8 cellular contexts compared by ENCODE assay signal in genomic region chr12:110744176-110744575, GRCh38. TPM values are rescaled to one million over a fixed set of nuclear protein-coding genes. Genes with fewer than 3 reads are reported as not detected.
DNase-seq lines count a peak whose midpoint lies in the region; ATAC-seq and TF ChIP-seq lines count a peak whose summit lies in the region.
"Had no signal": no experiment of that assay in that cellular context is flagged by ENCODE, and none has a peak within 500 bp of the region (broad histone marks: within the 10 kb centered on the region; RNA-seq: fewer than 3 reads in every experiment).

No MANE protein-coding gene starts in this region.

- intact Hi-C loops in testis (cut with DNase I; ENCODE audit: low total_unique reads) = no loop called here

- no peaks in the 10 kb centered on the region for H3K36me3 ChIP-seq in iPS DF 6.9 (ENCODE audit: control insufficient read depth, insufficient read depth, low read length)
- no peaks in the 10 kb centered on the region for H3K36me3 ChIP-seq in testis (ENCODE audit: low read depth, missing control alignments)
- H3K36me3 ChIP-seq: thyroid gland had no signal

- H3K4me1 ChIP-seq in iPS DF 6.9 (ENCODE audit: control insufficient read depth, insufficient read depth, low read length) (peaks cover 6% of the 10 kb centered on the region; the same call in 1 of the 2 replicates), testis (peaks cover 19% of the 10 kb centered on the region)

- no peaks in the 10 kb centered on the region for H3K27me3 ChIP-seq in iPS DF 6.9 (ENCODE audit: control insufficient read depth, insufficient read depth, low read length)
- H3K27me3 ChIP-seq in testis = no peaks in the 10 kb centered on the region
- H3K27me3 ChIP-seq: thyroid gland had no signal

- peak overlapping the region; percentile 90 for H3K27ac Mint-ChIP-seq in activated naive CD8-positive, alpha-beta T cell treated with anti-CD3 and anti-CD28 coated beads for 36 hours
- H3K27ac Mint-ChIP-seq in stimulated activated effector memory CD8-positive, alpha-beta T cell treated with anti-CD3 and anti-CD28 coated beads, Interleukin-12 subunit alpha, Interleukin-12 subunit beta, amount 100 ng/mL, for 72 hours = peak overlapping the region; percentile 26

- ATAC-seq in stimulated activated effector memory CD8-positive, alpha-beta T cell treated with anti-CD3 and anti-CD28 coated beads, Interleukin-12 subunit alpha, Interleukin-12 subunit beta, amount 100 ng/mL, for 72 hours = no peak

- no peak for TF ChIP-seq CTCF in testis (IDR thresholded peaks at IDR 0.05)

- H3K27ac ChIP-seq in iPS DF 6.9 (ENCODE audit: low read length) = no peak overlapping the region
- no peak overlapping the region for H3K27ac ChIP-seq in testis

- peaks cover 25% of the 10 kb centered on the region for H3K36me3 Mint-ChIP-seq in activated naive CD8-positive, alpha-beta T cell treated with anti-CD3 and anti-CD28 coated beads for 36 hours
- peaks cover 39% of the 10 kb centered on the region for H3K36me3 Mint-ChIP-seq in stimulated activated effector memory CD8-positive, alpha-beta T cell treated with anti-CD3 and anti-CD28 coated beads, Interleukin-12 subunit alpha, Interleukin-12 subunit beta, amount 100 ng/mL, for 72 hours

- H3K27me3 Mint-ChIP-seq in activated naive CD8-positive, alpha-beta T cell treated with anti-CD3 and anti-CD28 coated beads for 36 hours = no peaks in the 10 kb centered on the region

- TF ChIP-seq POLR2A in testis (IDR thresholded peaks at IDR 0.05) = no peak

- WGBS in iPS DF 6.9 (ENCODE audit: insufficient coverage, insufficient read length) = no CpG with 5 or more reads among the region's 4 CpGs
- WGBS in testis, 2 donors = 43 to 49% methylated on average over 4 of the region's 4 CpGs

- H3K9me3 ChIP-seq in iPS DF 6.9 (ENCODE audit: control insufficient read depth, insufficient read depth, low read length) (no peaks in the 10 kb centered on the region), testis (no peaks in the 10 kb centered on the region)
- H3K9me3 ChIP-seq: thyroid gland had no signal

- peak overlapping the region; percentile 99 for H3K4me3 Mint-ChIP-seq in activated naive CD8-positive, alpha-beta T cell treated with anti-CD3 and anti-CD28 coated beads for 36 hours
- H3K4me3 Mint-ChIP-seq in stimulated activated effector memory CD8-positive, alpha-beta T cell treated with anti-CD3 and anti-CD28 coated beads, Interleukin-12 subunit alpha, Interleukin-12 subunit beta, amount 100 ng/mL, for 72 hours = peak overlapping the region; percentile 94

- H3K4me3 ChIP-seq in iPS DF 6.9 (ENCODE audit: low read length) (peak overlapping the region; percentile 47; the same call in 1 of the 2 replicates), testis (no peak overlapping the region)

- H3K4me1 Mint-ChIP-seq in activated naive CD8-positive, alpha-beta T cell treated with anti-CD3 and anti-CD28 coated beads for 36 hours = peaks cover 31% of the 10 kb centered on the region
- peaks cover 30% of the 10 kb centered on the region for H3K4me1 Mint-ChIP-seq in stimulated activated effector memory CD8-positive, alpha-beta T cell treated with anti-CD3 and anti-CD28 coated beads, Interleukin-12 subunit alpha, Interleukin-12 subunit beta, amount 100 ng/mL, for 72 hours

- no peaks in the 10 kb centered on the region for H3K9me3 Mint-ChIP-seq in activated naive CD8-positive, alpha-beta T cell treated with anti-CD3 and anti-CD28 coated beads for 36 hours
- no peaks in the 10 kb centered on the region for H3K9me3 Mint-ChIP-seq in stimulated activated effector memory CD8-positive, alpha-beta T cell treated with anti-CD3 and anti-CD28 coated beads, Interleukin-12 subunit alpha, Interleukin-12 subunit beta, amount 100 ng/mL, for 72 hours

- DNase-seq in HT1080 (ENCODE audit: low read depth) = peak; percentile 60
- no peak for DNase-seq in activated naive CD8-positive, alpha-beta T cell treated with anti-CD3 and anti-CD28 coated beads for 36 hours
- DNase-seq in iPS DF 6.9 (ENCODE audit: low read depth, low spot score) = no peak
- DNase-seq in stimulated activated effector memory CD8-positive, alpha-beta T cell treated with anti-CD3 and anti-CD28 coated beads, Interleukin-12 subunit alpha, Interleukin-12 subunit beta, amount 100 ng/mL, for 72 hours (ENCODE audit: low spot score in 2 of 2) = no peak
- no peak for DNase-seq in central memory CD4-positive, alpha-beta T cell
- DNase-seq in activated CD4-positive, alpha-beta T cell treated with anti-CD3 and anti-CD28 coated beads for 1 hour = no peak
- DNase-seq in testis = no peak

RNA-seq across cellular contexts. Expression of gene PPP1CC, which starts 1.5 kb away (rescaled TPM):
- total RNA-seq in HT1080 (2014; rRNA removed; shearing (Covaris generic)) = 139 and 186 TPM in 2 replicates
- polyA plus RNA-seq in HT1080 (2015; cell fraction: cytosol; rRNA removed) = 193 and 211 TPM in 2 replicates
- polyA plus RNA-seq in HT1080 (2015; cell fraction: nucleus; rRNA removed) = 155 and 189 TPM in 2 replicates
- total RNA-seq in activated naive CD8-positive, alpha-beta T cell treated with anti-CD3 and anti-CD28 coated beads for 36 hours = 100 to 1,000 TPM; 260 to 270 TPM
- total RNA-seq in testis = 100 to 1,000 TPM; 143 to 160 TPM
- polyA plus RNA-seq in testis (ENCODE audit: insufficient read depth, low read depth, low replicate concordance) = 323 TPM

RNA-seq across cellular contexts. Expression of gene HVCN1, which starts 55.3 kb away (rescaled TPM):
- 0.06 TPM in 1 of 2 replicates, not detected in the other for total RNA-seq in HT1080 (2014; rRNA removed; shearing (Covaris generic))
- polyA plus RNA-seq in HT1080 (2015; cell fraction: cytosol; rRNA removed) = 0.05 and 0.15 TPM in 2 replicates
- 0.25 TPM in 1 of 2 replicates, not detected in the other for polyA plus RNA-seq in HT1080 (2015; cell fraction: nucleus; rRNA removed)
- total RNA-seq in activated naive CD8-positive, alpha-beta T cell treated with anti-CD3 and anti-CD28 coated beads for 36 hours = 10 to 100 TPM; 47.4 to 49.1 TPM
- total RNA-seq in testis = 10 to 100 TPM; 39.7 to 52.0 TPM
- 139 TPM for polyA plus RNA-seq in testis (ENCODE audit: insufficient read depth, low read depth, low replicate concordance)

Comparison
In these comparisons a context has a peak if more than half of its experiments do, and no peak if none do; other contexts are left out.
1. RNA of gene HVCN1, which starts 55.3 kb away (total RNA-seq): 39.7 to 52.0 TPM in testis and 47.4 to 49.1 TPM in activated naive CD8-positive, alpha-beta T cell treated with anti-CD3 and anti-CD28 coated beads for 36 hours; 0.06 TPM in HT1080; every median in the first group is over 10 times any median in the second.